Comparison of ENCODE assay signal across 9 cellular contexts in the genomic region with DNA sequence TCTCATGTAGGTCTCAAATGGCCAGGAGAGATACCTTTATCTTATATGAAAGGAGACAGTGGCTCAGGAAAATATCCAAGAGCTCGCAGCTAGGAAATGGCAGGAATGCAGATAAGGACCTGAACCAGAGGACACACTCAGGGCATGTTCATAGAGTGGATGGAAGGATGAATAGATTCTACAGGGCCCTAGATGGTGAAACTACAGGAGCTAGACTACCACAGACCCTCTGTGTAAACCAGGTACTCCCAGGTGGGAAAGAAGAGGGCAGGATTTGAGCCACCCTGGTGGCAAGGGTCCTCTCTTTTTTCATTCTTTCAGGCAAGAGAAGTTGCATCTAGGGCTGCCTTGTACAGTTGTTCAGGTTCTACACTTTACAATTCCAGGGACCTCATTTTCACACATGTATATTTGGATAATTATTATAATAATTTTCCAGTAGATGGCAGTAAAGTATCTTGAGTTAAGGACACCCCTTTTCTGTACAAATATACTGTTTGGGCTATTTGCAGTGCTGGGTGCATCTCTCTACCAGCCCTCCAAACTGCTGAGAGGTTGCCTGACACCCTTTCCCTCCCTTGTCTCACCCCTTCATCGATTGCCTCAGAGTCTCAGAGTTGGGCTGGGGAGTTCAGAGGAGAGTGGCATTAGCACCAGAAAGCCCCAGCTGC. TPM values are rescaled to one million over a fixed set of nuclear protein-coding genes. Genes with fewer than 3 reads are reported as not detected.
A peak's percentile ranks its signal among the peaks of the same experiment; 100 is the strongest.
DNase-seq lines count a peak whose midpoint lies in the region; ATAC-seq and TF ChIP-seq lines count a peak whose summit lies in the region.
"Had no signal": no experiment of that assay in that cellular context is flagged by ENCODE, and none has a peak within 500 bp of the region (broad histone marks: within the 10 kb centered on the region; RNA-seq: fewer than 3 reads in every experiment).

No MANE protein-coding gene starts in this region.

- H3K79me2 ChIP-seq in OCI-LY3 (ENCODE audit: low read length) = no peaks in the 10 kb centered on the region

- H3K36me3 ChIP-seq in OCI-LY3 (replicated peaks; ENCODE audit: low read depth, low read length) = no peaks in the 10 kb centered on the region
- H3K36me3 ChIP-seq: neutrophil had no signal

- peak; percentile 82 to 89 for ATAC-seq in stimulated activated naive B cell treated with anti-CD40 and anti-IgM and Interleukin-4, amounts not matched to agents 10 μg/mL and 1 μg/mL and 100 μg/mL, for 72 hours (replicated peaks)
- no peak for ATAC-seq in HG03342 (IDR thresholded peaks at IDR 0.05; ENCODE audit: unreplicated experiment)
- ATAC-seq in HG02840 (IDR thresholded peaks at IDR 0.05; ENCODE audit: low FRiP score, unreplicated experiment) = no peak

- peaks cover 3% of the 10 kb centered on the region; the same call in 1 of the 2 replicates for H3K27me3 ChIP-seq in OCI-LY3 (ENCODE audit: low read depth, low read length)

- TF ChIP-seq CTCF in CD14-positive monocyte (IDR thresholded peaks at IDR 0.05) (peak; percentile 25), OCI-LY3 (IDR thresholded peaks at IDR 0.05; ENCODE audit: low read depth, low read length) (peak; percentile 40)

- TF ChIP-seq POLR2A in erythroblast (IDR thresholded peaks at IDR 0.05; ENCODE audit: low read length) = no peak

- H3K4me1 ChIP-seq in OCI-LY3 (ENCODE audit: low read length) = peaks cover 23% of the 10 kb centered on the region

- H3K4me1 Mint-ChIP-seq in CD14-positive monocyte = peaks cover 2% of the 10 kb centered on the region
- H3K4me1 Mint-ChIP-seq in stimulated activated naive B cell treated with anti-CD40 and anti-IgM and Interleukin-4, amounts not matched to agents 10 μg/mL and 1 μg/mL and 100 μg/mL, for 72 hours = peaks cover 0 to 2% of the 10 kb centered on the region in 2 donors

- peaks cover 9 to 21% (median 18%) of the 10 kb centered on the region in 3 donors for H3K27me3 Mint-ChIP-seq in CD14-positive monocyte (ENCODE audit: low read depth in 3 of 3)
- H3K27me3 Mint-ChIP-seq in stimulated activated naive B cell treated with anti-CD40 and anti-IgM and Interleukin-4, amounts not matched to agents 10 μg/mL and 1 μg/mL and 100 μg/mL, for 72 hours = peaks cover 42 to 75% of the 10 kb centered on the region in 2 donors

- no peak overlapping the region for H3K4me3 ChIP-seq in OCI-LY3 (ENCODE audit: low read length)

- H4K20me1 ChIP-seq in OCI-LY3 (ENCODE audit: insufficient read depth, low read length) = no peaks in the 10 kb centered on the region

- H3K27ac ChIP-seq in OCI-LY3 (ENCODE audit: low read length) = no peak overlapping the region
- H3K27ac ChIP-seq: neutrophil had no signal

- H3K9ac ChIP-seq in OCI-LY3 (ENCODE audit: low read length) = no peak overlapping the region

- H3K9me3 Mint-ChIP-seq in CD14-positive monocyte = peaks cover 0 to 5% (median 0%) of the 10 kb centered on the region in 7 donors
- H3K9me3 Mint-ChIP-seq in stimulated activated naive B cell treated with anti-CD40 and anti-IgM and Interleukin-4, amounts not matched to agents 10 μg/mL and 1 μg/mL and 100 μg/mL, for 72 hours = no peaks in the 10 kb centered on the region

- H3K4me3 Mint-ChIP-seq in CD14-positive monocyte = no peak overlapping the region
- H3K4me3 Mint-ChIP-seq in stimulated activated naive B cell treated with anti-CD40 and anti-IgM and Interleukin-4, amounts not matched to agents 10 μg/mL and 1 μg/mL and 100 μg/mL, for 72 hours = no peak overlapping the region

- DNase-seq in CD14-positive monocyte (ENCODE audit: low spot score) = no peak
- peak; percentile 29 for DNase-seq in HT1080 (ENCODE audit: low read depth)
- DNase-seq in erythroblast (lab: John Stamatoyannopoulos, UW) = peak; percentile 16 to 27
- no peak for DNase-seq in stimulated activated naive B cell treated with anti-CD40 and anti-IgM and Interleukin-4, amounts not matched to agents 10 μg/mL and 1 μg/mL and 100 μg/mL, for 72 hours
- no peak for DNase-seq in NCI-H2029 (lab: John Stamatoyannopoulos, UW)

- no peaks in the 10 kb centered on the region for H3K9me3 ChIP-seq in OCI-LY3 (ENCODE audit: insufficient read depth, low read length)
- H3K9me3 ChIP-seq: neutrophil had no signal

- intact Hi-C loops in CD14-positive monocyte (cut with micrococcal nuclease) = loop anchor here in 1 of 2 donors (5.0 to 10.0 kb wide), 2 partner anchors 165 to 403 kb away; no protein-coding TSS in a partner anchor

- no peak overlapping the region for H2AFZ ChIP-seq in OCI-LY3 (ENCODE audit: low read depth, low read length)

- no peaks in the 10 kb centered on the region for H3K36me3 Mint-ChIP-seq in CD14-positive monocyte
- no peaks in the 10 kb centered on the region for H3K36me3 Mint-ChIP-seq in stimulated activated naive B cell treated with anti-CD40 and anti-IgM and Interleukin-4, amounts not matched to agents 10 μg/mL and 1 μg/mL and 100 μg/mL, for 72 hours

- H3K27ac Mint-ChIP-seq in CD14-positive monocyte = no peak overlapping the region
- H3K27ac Mint-ChIP-seq in stimulated activated naive B cell treated with anti-CD40 and anti-IgM and Interleukin-4, amounts not matched to agents 10 μg/mL and 1 μg/mL and 100 μg/mL, for 72 hours = no peak overlapping the region

- H3K4me2 ChIP-seq in OCI-LY3 (ENCODE audit: low read length) = no peak overlapping the region

RNA-seq across cellular contexts. Expression of a gene that starts 10.5 kb away (rescaled TPM):
- polyA plus RNA-seq in CD14-positive monocyte = not detected
- 0.10 TPM in 1 of 2 replicates, not detected in the other for total RNA-seq in HT1080 (2014; rRNA removed; shearing (Covaris generic))
- 0.02 TPM in 1 of 2 replicates, not detected in the other for polyA plus RNA-seq in HT1080 (2015; cell fraction: cytosol; rRNA removed)
- polyA plus RNA-seq in HT1080 (2015; cell fraction: nucleus; rRNA removed) = not detected in 2 replicates

RNA-seq across cellular contexts. Expression of a gene that starts 29.5 kb away (rescaled TPM):
- polyA plus RNA-seq in CD14-positive monocyte = under 1 TPM in 1 of 2 donors, not detected in 1; 0.78 TPM
- not detected in 2 replicates for total RNA-seq in HT1080 (2014; rRNA removed; shearing (Covaris generic))
- 0.08 TPM in 1 of 2 replicates, not detected in the other for polyA plus RNA-seq in HT1080 (2015; cell fraction: cytosol; rRNA removed)
- polyA plus RNA-seq in HT1080 (2015; cell fraction: nucleus; rRNA removed) = 0.07 TPM in 1 of 2 replicates, not detected in the other

RNA-seq across cellular contexts. Expression of a gene that starts 54.0 kb away (rescaled TPM):
- polyA plus RNA-seq in CD14-positive monocyte = 10 to 100 TPM in 1 of 2 donors, 1 to 10 TPM in 1; 4.4 to 11.2 TPM
- total RNA-seq in HT1080 (2014; rRNA removed; shearing (Covaris generic)) = 10.4 and 12.9 TPM in 2 replicates
- polyA plus RNA-seq in HT1080 (2015; cell fraction: cytosol; rRNA removed) = 12.0 and 12.9 TPM in 2 replicates
- 15.0 and 15.8 TPM in 2 replicates for polyA plus RNA-seq in HT1080 (2015; cell fraction: nucleus; rRNA removed)

Comparison
In these comparisons a context has a peak if more than half of its experiments do, and no peak if none do; other contexts are left out.
1. DNase-seq: peak in HT1080 (single experiment) and erythroblast (2 of 2); none in CD14-positive monocyte (single experiment), stimulated activated naive B cell treated with anti-CD40 and anti-IgM and Interleukin-4, amounts not matched to agents 10 μg/mL and 1 μg/mL and 100 μg/mL, for 72 hours (single experiment) and NCI-H2029 (single experiment).
2. ATAC-seq: peak in stimulated activated naive B cell treated with anti-CD40 and anti-IgM and Interleukin-4, amounts not matched to agents 10 μg/mL and 1 μg/mL and 100 μg/mL, for 72 hours (2 of 2); none in HG03342 (single experiment) and HG02840 (single experiment).